Comparison of ENCODE assay signal across 8 cellular contexts in genomic region chr12:45215419-45216296, GRCh38. TPM values are rescaled to one million over a fixed set of nuclear protein-coding genes. Genes with fewer than 3 reads are reported as not detected.
DNase-seq lines count a peak whose midpoint lies in the region; ATAC-seq and TF ChIP-seq lines count a peak whose summit lies in the region.

ANO6 (plus strand) TSS chr12:45216095; CDS start chr12:45216322, 227 bp downstream.

- H3K9me2 ChIP-seq in GM23338 (ENCODE audit: insufficient read depth): no peaks in the 10 kb centered on the region

- POLR2A ChIA-PET in RWPE1 (lab: Yijun Ruan, JAX; ENCODE audit: low non-redundant PET): no interaction called here

- H3K4me1 Mint-ChIP-seq in GM23338 (peaks cover 45% of the 10 kb centered on the region), natural killer cell (peaks cover 62 to 66% of the 10 kb centered on the region in 2 donors)

- H3K4me2 ChIP-seq in GM23338 (peak within 1 kb of the TSS; percentile 74), fibroblast of lung (ENCODE audit: extremely low read depth, insufficient read depth, low read length) (peak within 1 kb of the TSS; percentile 87)

- TF ChIP-seq CTCF in GM23338 (conservative IDR thresholded peaks at IDR 0.05; ENCODE audit: low read depth in 2 of 2) (peak; percentile 27 to 43; a peak in 3 of 4 replicates), RWPE1 (conservative IDR thresholded peaks at IDR 0.05; ENCODE audit: low read depth) (peak; percentile 30), fibroblast of lung (conservative IDR thresholded peaks at IDR 0.05 in 1 of 2, IDR thresholded peaks at IDR 0.05 in 1 of 2; ENCODE audit: low read depth in 1 of 2, low read length in 2 of 2) (peak; percentile 8 to 40), natural killer cell (IDR thresholded peaks at IDR 0.05) (no peak)

- CTCF ChIA-PET in RWPE1 (lab: Yijun Ruan, JAX): interaction anchor here (0.6 to 1.3 kb wide), 6 partner anchors 16 to 465 kb away, joined by 3 to 5 read pairs (median 4); no protein-coding TSS in a partner anchor

- H3K36me3 ChIP-seq in GM23338 (ENCODE audit: insufficient read depth): no peaks in the 10 kb centered on the region
- H3K36me3 ChIP-seq in fibroblast of lung (ENCODE audit: control insufficient read depth, insufficient read depth, low read length): no peaks in the 10 kb centered on the region

- H3K4me3 ChIP-seq in GM23338 (peak within 1 kb of the TSS; percentile 69), fibroblast of lung (replicated peaks in 1 of 4; ENCODE audit: control extremely low read depth in 1 of 4, insufficient read depth in 1 of 4, low read depth in 3 of 4, low read length in 4 of 4) (peak within 1 kb of the TSS; percentile 63 to 95 (median 86))

- DNase-seq in ELF-1 (ENCODE audit: low read depth, low spot score) (peak; percentile 93), GM23338 (ENCODE audit: low spot score) (peak; percentile 88), Kasumi-1 (lab: John Stamatoyannopoulos, UW) (peak; percentile 92 to 93), RWPE1 (ENCODE audit: low spot score) (peak; percentile 74), fibroblast of lung (ENCODE audit: low read depth in 2 of 2) (peak; percentile 88 to 89), natural killer cell (peak; percentile 59)
- DNase-seq in activated T-helper 1 cell treated with anti-CD3 and anti-CD28 coated beads, Interleukin-2, amount 50 U/mL, for 16 hours (ENCODE audit: low read depth in 1 of 2, low spot score in 1 of 2): peak; percentile 53 to 65
- peak; percentile 87 for DNase-seq in stimulated activated naive CD8-positive, alpha-beta T cell treated with anti-CD3 and anti-CD28 coated beads, Interleukin-15, Interleukin-2, amounts not matched to agents 100 U/mL and 50 U/mL, for 24 hours

- H3K4me3 Mint-ChIP-seq in GM23338 (peak within 1 kb of the TSS; percentile 97), natural killer cell (peak within 1 kb of the TSS; percentile 93)

- intact Hi-C loops in natural killer cell (cut with micrococcal nuclease): loop anchor here (5.0 kb wide), 1 partner anchor 512 kb away; the partner anchor contains the start of gene ARID2

- H3K27ac Mint-ChIP-seq in GM23338 (peak within 1 kb of the TSS; percentile 95), natural killer cell (peak within 1 kb of the TSS; percentile 72 to 87)

- peak; percentile 79 for ATAC-seq in GM23338
- ATAC-seq in natural killer cell: peak; percentile 68 to 84 (median 73)
- ATAC-seq in stimulated activated naive CD8-positive, alpha-beta T cell treated with anti-CD3 and anti-CD28 coated beads, Interleukin-15, Interleukin-2, amounts not matched to agents 100 U/mL and 50 U/mL, for 24 hours: peak; percentile 85

- H3K4me1 ChIP-seq in GM23338 (ENCODE audit: insufficient read depth) (peaks cover 32% of the 10 kb centered on the region), fibroblast of lung (ENCODE audit: control insufficient read depth, extremely low read depth, insufficient read depth, low read length) (no peaks in the 10 kb centered on the region)

- H4K20me1 ChIP-seq in GM23338 (replicated peaks; ENCODE audit: insufficient read depth) (no peaks in the 10 kb centered on the region; the same call in 1 of the 2 replicates), fibroblast of lung (ENCODE audit: control insufficient read depth, extremely low read depth, insufficient read depth, low read length) (no peaks in the 10 kb centered on the region)

- peaks cover 49% of the 10 kb centered on the region for H3K79me2 ChIP-seq in GM23338 (replicated peaks; ENCODE audit: insufficient read depth)
- H3K79me2 ChIP-seq in fibroblast of lung (ENCODE audit: control insufficient read depth, insufficient read depth, low read length): peaks cover 44% of the 10 kb centered on the region

- peak within 1 kb of the TSS; percentile 88 for H3K9ac ChIP-seq in fibroblast of lung (ENCODE audit: insufficient read depth, low read length)

- no peaks in the 10 kb centered on the region for H3F3A ChIP-seq in GM23338 (replicated peaks; ENCODE audit: low read depth)

- H3K27me3 Mint-ChIP-seq in GM23338 (ENCODE audit: insufficient read depth, low read depth, poor library complexity) (peaks cover 3% of the 10 kb centered on the region), natural killer cell (ENCODE audit: low read depth in 2 of 2) (no peaks in the 10 kb centered on the region)

- H3K27me3 ChIP-seq in GM23338 (ENCODE audit: insufficient read depth) (no peaks in the 10 kb centered on the region), fibroblast of lung (ENCODE audit: control insufficient read depth, insufficient read depth, low read length) (no peaks in the 10 kb centered on the region)

- no peaks in the 10 kb centered on the region for H3K9me3 ChIP-seq in fibroblast of lung (ENCODE audit: control insufficient read depth, insufficient read depth, low read depth, low read length)

- no peaks in the 10 kb centered on the region for H3K36me3 Mint-ChIP-seq in GM23338 (ENCODE audit: low read depth)
- H3K36me3 Mint-ChIP-seq in natural killer cell: no peaks in the 10 kb centered on the region

- H2AFZ ChIP-seq in GM23338 (peak within 1 kb of the TSS; percentile 60), fibroblast of lung (ENCODE audit: low read length) (peak within 1 kb of the TSS; percentile 83)

- H3K9me3 Mint-ChIP-seq in GM23338 (no peaks in the 10 kb centered on the region), natural killer cell (no peaks in the 10 kb centered on the region)

- H3K27ac ChIP-seq in GM23338 (ENCODE audit: low read depth) (peak within 1 kb of the TSS; percentile 95), RWPE1 (peak within 1 kb of the TSS; percentile 100), fibroblast of lung (ENCODE audit: insufficient read depth, low read length) (peak within 1 kb of the TSS; percentile 92)

TF ChIP-seq in GM23338, 12 proteins besides CTCF, POLR2A, EP300 and RAD21:
- TF ChIP-seq CREB1 (CRISPR knock-in tag; IDR thresholded peaks at IDR 0.05; ENCODE audit: low read depth): no peak
- peak; percentile 72 for TF ChIP-seq POLR2AphosphoS5 (IDR thresholded peaks at IDR 0.05; ENCODE audit: low read depth)

RNA-seq across cellular contexts. Expression of gene ANO6, which starts in this region (rescaled TPM):
- 45.1 and 48.9 TPM in 2 replicates for total RNA-seq in GM23338 (2014; rRNA removed; shearing (Covaris generic))
- polyA plus RNA-seq in GM23338 (2016; fragmentation: Nextera tagmentation; extraction: Ambion mirVana) (17.7 and 21.1 TPM in 2 replicates), fibroblast of lung (40.5 and 69.1 TPM in 2 replicates)
- total RNA-seq in fibroblast of lung (57.5 and 59.1 TPM in 2 replicates), natural killer cell (10 to 100 TPM; 26.6 to 31.0 (median 30.4) TPM)
- 24.7 and 43.5 TPM in 2 replicates for polyA plus RNA-seq in fibroblast of lung (2012)
- 18.5 and 20.5 TPM in 2 replicates for polyA minus RNA-seq in fibroblast of lung (ENCODE audit: low replicate concordance)

Comparison
In these comparisons a context has a peak if more than half of its experiments do, and no peak if none do; other contexts are left out.
1. Peak in every context shown above with its lines: DNase-seq, ATAC-seq, H3K4me3 ChIP-seq and H3K27ac ChIP-seq.